24 cellular contexts compared by ENCODE assay signal in genomic region chr15:45842151-45842550, GRCh38.
DNase-seq lines count a peak whose midpoint lies in the region; ATAC-seq, FAIRE-seq and TF ChIP-seq lines count a peak whose summit lies in the region.
"Had no signal": no experiment of that assay in that cellular context is flagged by ENCODE, and none has a peak within 500 bp of the region (broad histone marks: within the 10 kb centered on the region; RNA-seq: fewer than 3 reads in every experiment).

No MANE protein-coding gene starts in this region.

- H3K4me1 ChIP-seq in colonic mucosa (peaks cover 3% of the 10 kb centered on the region), HepG2 (ENCODE audit: insufficient read depth, low read length) (peaks cover 11% of the 10 kb centered on the region)

- CTCF ChIA-PET in HepG2 (lab: Yijun Ruan, JAX; ENCODE audit: low intra/inter-chr PET ratio, low total read pairs): no interaction called here

- no peaks in the 10 kb centered on the region for H3K36me3 ChIP-seq in colonic mucosa
- no peaks in the 10 kb centered on the region for H3K36me3 ChIP-seq in HepG2 (replicated peaks in 1 of 2; ENCODE audit: control insufficient read depth in 1 of 2, insufficient read depth in 2 of 2, low read length in 2 of 2)

- in situ Hi-C loops in Caki2 (cut with HindIII; ENCODE audit: low pct_unique_long_range_greater_than_20kb, low sequenced_read_pairs) (no loop called here), HepG2 (cut with HindIII; ENCODE audit: extremely low pct_ligation_motif_present, low pct_unique_long_range_greater_than_20kb) (no loop called here)

- 0% methylated on average over 1 of the region's 1 CpG for WGBS in HepG2 (ENCODE audit: low lambda C conversion rate)

- peak overlapping the region; percentile 91 for H3K27ac Mint-ChIP-seq in progenitor cell of endocrine pancreas
- no peak overlapping the region for H3K27ac Mint-ChIP-seq in activated T-helper 17 cell treated with anti-CD3 and anti-CD28 coated beads, Interleukin-2, amount 50 U/mL, for 72 hours

- no peak overlapping the region for H2AFZ ChIP-seq in HepG2 (ENCODE audit: low read length)
- H2AFZ ChIP-seq: PC-9 had no signal

- no peaks in the 10 kb centered on the region for H3K9me3 Mint-ChIP-seq in progenitor cell of endocrine pancreas (ENCODE audit: low read depth)
- H3K9me3 Mint-ChIP-seq in activated T-helper 17 cell treated with anti-CD3 and anti-CD28 coated beads, Interleukin-2, amount 50 U/mL, for 72 hours: no peaks in the 10 kb centered on the region

- no peak overlapping the region for H3K9ac ChIP-seq in colonic mucosa (ENCODE audit: low read depth in 2 of 2, low read length in 2 of 2)
- no peak overlapping the region for H3K9ac ChIP-seq in HepG2 (ENCODE audit: insufficient read depth, low read depth, low read length)

- no peaks in the 10 kb centered on the region for H3K36me3 Mint-ChIP-seq in progenitor cell of endocrine pancreas (ENCODE audit: insufficient read depth)
- no peaks in the 10 kb centered on the region for H3K36me3 Mint-ChIP-seq in activated T-helper 17 cell treated with anti-CD3 and anti-CD28 coated beads, Interleukin-2, amount 50 U/mL, for 72 hours (ENCODE audit: low read depth)
- H3K36me3 Mint-ChIP-seq: CD8-positive, alpha-beta memory T cell had no signal

- H3K4me1 Mint-ChIP-seq in progenitor cell of endocrine pancreas (ENCODE audit: low read depth): peaks cover 9% of the 10 kb centered on the region
- no peaks in the 10 kb centered on the region for H3K4me1 Mint-ChIP-seq in activated T-helper 17 cell treated with anti-CD3 and anti-CD28 coated beads, Interleukin-2, amount 50 U/mL, for 72 hours
- H3K4me1 Mint-ChIP-seq: CD8-positive, alpha-beta memory T cell had no signal

- H3K4me2 ChIP-seq in HepG2 (ENCODE audit: low read depth, low read length): no peak overlapping the region
- H3K4me2 ChIP-seq: PC-9 had no signal

- H3K27me3 ChIP-seq in colonic mucosa (no peaks in the 10 kb centered on the region), HepG2 (ENCODE audit: control insufficient read depth in 1 of 2, insufficient read depth in 2 of 2, low read length in 2 of 2) (no peaks in the 10 kb centered on the region)

- no peak for TF ChIP-seq EP300 in HepG2 (IDR thresholded peaks at IDR 0.05; ENCODE audit: low read depth in 2 of 2, low read length in 2 of 2)
- TF ChIP-seq EP300 in HepG2 (CRISPR knock-in tag; IDR thresholded peaks at IDR 0.05; ENCODE audit: borderline replicate concordance): no peak

- FAIRE-seq in HepG2 (lab: Jason Lieb, UNC) (peak; percentile 56), H54 (lab: Jason Lieb, UNC) (no peak)
- FAIRE-seq: D721Med had no signal

- POLR2A ChIA-PET in HepG2 (lab: Yijun Ruan, JAX): no interaction called here

- no peak for TF ChIP-seq RAD21 in HepG2 (CRISPR knock-in tag; IDR thresholded peaks at IDR 0.05)

- no peak for TF ChIP-seq CTCF in colonic mucosa (IDR thresholded peaks at IDR 0.05)
- no peak for TF ChIP-seq CTCF in HepG2 (CRISPR knock-in tag; IDR thresholded peaks at IDR 0.05)
- no peak for TF ChIP-seq CTCF in progenitor cell of endocrine pancreas (IDR thresholded peaks at IDR 0.05; ENCODE audit: unreplicated experiment)

- no peaks in the 10 kb centered on the region for H3K79me2 ChIP-seq in HepG2 (ENCODE audit: insufficient read depth, low read length)

- BruUV-seq in HepG2 (replicated peaks; lab: Mats Ljungman, UMichigan): no TSS peak

- no peak for TF ChIP-seq POLR2A in HepG2 (IDR thresholded peaks at IDR 0.05; ENCODE audit: insufficient read depth in 1 of 2, low read depth in 2 of 2, low read length in 2 of 2)
- TF ChIP-seq POLR2A in H54 (IDR thresholded peaks at IDR 0.05; ENCODE audit: low read depth, low read length): no peak

- intact Hi-C loops in colonic mucosa (cut with DNase I) (no loop called here), HepG2 (cut with micrococcal nuclease; ENCODE audit: unreplicated experiment) (no loop called here)

- peak; percentile 22 for DNase-seq in Caki2 (ENCODE audit: low read depth)
- peak; percentile 72 for DNase-seq in colonic mucosa
- DNase-seq in HepG2 (ENCODE audit: low spot score): peak; percentile 23
- no peak for DNase-seq in progenitor cell of endocrine pancreas (ENCODE audit: low spot score, unreplicated experiment)
- no peak for DNase-seq in H54 (ENCODE audit: insufficient read length, low spot score)
- no peak for DNase-seq in stimulated activated naive CD4-positive, alpha-beta T cell treated with Interleukin-2 at 50 U/mL for 16 hours (lab: John Stamatoyannopoulos, UW)
- DNase-seq: AML-193; CD8-positive, alpha-beta memory T cell; DMS79 treated with DMSO at 0.1 percent for 48 hours; KBM-7; MM.1S; NCI-H1048; NCI-H1417 treated with DMSO at 0.1 percent for 48 hours; NCI-H187 treated with DMSO at 0.1 percent for 48 hours; NCI-H2107; NCI-H69; PC-9; SHP77 treated with DMSO at 0.1 percent for 48 hours had no signal

- H3K4me3 Mint-ChIP-seq in progenitor cell of endocrine pancreas (ENCODE audit: low read depth): no peak overlapping the region
- no peak overlapping the region for H3K4me3 Mint-ChIP-seq in activated T-helper 17 cell treated with anti-CD3 and anti-CD28 coated beads, Interleukin-2, amount 50 U/mL, for 72 hours
- H3K4me3 Mint-ChIP-seq: CD8-positive, alpha-beta memory T cell had no signal

- H3K27me3 Mint-ChIP-seq in progenitor cell of endocrine pancreas: no peaks in the 10 kb centered on the region
- H3K27me3 Mint-ChIP-seq in activated T-helper 17 cell treated with anti-CD3 and anti-CD28 coated beads, Interleukin-2, amount 50 U/mL, for 72 hours: peaks cover 22% of the 10 kb centered on the region

- H3K4me3 ChIP-seq in colonic mucosa (no peak overlapping the region), HepG2 (replicated peaks in 1 of 3; ENCODE audit: insufficient read depth in 1 of 3, low read depth in 2 of 3, low read length in 3 of 3) (no peak overlapping the region)
- H3K4me3 ChIP-seq: PC-9, SK-N-MC had no signal

- no peaks in the 10 kb centered on the region for H4K20me1 ChIP-seq in HepG2 (ENCODE audit: insufficient read depth, low read length)

- ATAC-seq in HepG2: peak; percentile 85
- ATAC-seq in activated T-helper 17 cell treated with anti-CD3 and anti-CD28 coated beads, Interleukin-2, amount 50 U/mL, for 72 hours (replicated peaks): no peak
- ATAC-seq in HG03139 (IDR thresholded peaks at IDR 0.05; ENCODE audit: unreplicated experiment): no peak

- H3K27ac ChIP-seq in colonic mucosa: no peak overlapping the region
- no peak overlapping the region for H3K27ac ChIP-seq in HepG2 (ENCODE audit: extremely low read length, insufficient read depth, low read length)
- H3K27ac ChIP-seq: C4-2B, PC-9, RWPE1, SK-N-MC had no signal

- H3K9me3 ChIP-seq in colonic mucosa (no peaks in the 10 kb centered on the region), HepG2 (ENCODE audit: low read length) (no peaks in the 10 kb centered on the region)

TF ChIP-seq in HepG2, 621 proteins besides CTCF, POLR2A, EP300 and RAD21 (continues in another document):
- TF ChIP-seq PHF21A (CRISPR knock-in tag; IDR thresholded peaks at IDR 0.05) (0 out of 2 replicates have a peak, but pooled peaks have one; percentile 21), CEBPG (CRISPR knock-in tag; IDR thresholded peaks at IDR 0.05) (peak; percentile 44; the same call in 1 of the 2 replicates), NFE2L1 (CRISPR knock-in tag; IDR thresholded peaks at IDR 0.05; ENCODE audit: borderline replicate concordance) (no peak), SOX5 (CRISPR knock-in tag; IDR thresholded peaks at IDR 0.05; ENCODE audit: borderline replicate concordance) (0 out of 2 replicates have a peak, but pooled peaks have one; percentile 16)
- TF ChIP-seq, protein P1, sequence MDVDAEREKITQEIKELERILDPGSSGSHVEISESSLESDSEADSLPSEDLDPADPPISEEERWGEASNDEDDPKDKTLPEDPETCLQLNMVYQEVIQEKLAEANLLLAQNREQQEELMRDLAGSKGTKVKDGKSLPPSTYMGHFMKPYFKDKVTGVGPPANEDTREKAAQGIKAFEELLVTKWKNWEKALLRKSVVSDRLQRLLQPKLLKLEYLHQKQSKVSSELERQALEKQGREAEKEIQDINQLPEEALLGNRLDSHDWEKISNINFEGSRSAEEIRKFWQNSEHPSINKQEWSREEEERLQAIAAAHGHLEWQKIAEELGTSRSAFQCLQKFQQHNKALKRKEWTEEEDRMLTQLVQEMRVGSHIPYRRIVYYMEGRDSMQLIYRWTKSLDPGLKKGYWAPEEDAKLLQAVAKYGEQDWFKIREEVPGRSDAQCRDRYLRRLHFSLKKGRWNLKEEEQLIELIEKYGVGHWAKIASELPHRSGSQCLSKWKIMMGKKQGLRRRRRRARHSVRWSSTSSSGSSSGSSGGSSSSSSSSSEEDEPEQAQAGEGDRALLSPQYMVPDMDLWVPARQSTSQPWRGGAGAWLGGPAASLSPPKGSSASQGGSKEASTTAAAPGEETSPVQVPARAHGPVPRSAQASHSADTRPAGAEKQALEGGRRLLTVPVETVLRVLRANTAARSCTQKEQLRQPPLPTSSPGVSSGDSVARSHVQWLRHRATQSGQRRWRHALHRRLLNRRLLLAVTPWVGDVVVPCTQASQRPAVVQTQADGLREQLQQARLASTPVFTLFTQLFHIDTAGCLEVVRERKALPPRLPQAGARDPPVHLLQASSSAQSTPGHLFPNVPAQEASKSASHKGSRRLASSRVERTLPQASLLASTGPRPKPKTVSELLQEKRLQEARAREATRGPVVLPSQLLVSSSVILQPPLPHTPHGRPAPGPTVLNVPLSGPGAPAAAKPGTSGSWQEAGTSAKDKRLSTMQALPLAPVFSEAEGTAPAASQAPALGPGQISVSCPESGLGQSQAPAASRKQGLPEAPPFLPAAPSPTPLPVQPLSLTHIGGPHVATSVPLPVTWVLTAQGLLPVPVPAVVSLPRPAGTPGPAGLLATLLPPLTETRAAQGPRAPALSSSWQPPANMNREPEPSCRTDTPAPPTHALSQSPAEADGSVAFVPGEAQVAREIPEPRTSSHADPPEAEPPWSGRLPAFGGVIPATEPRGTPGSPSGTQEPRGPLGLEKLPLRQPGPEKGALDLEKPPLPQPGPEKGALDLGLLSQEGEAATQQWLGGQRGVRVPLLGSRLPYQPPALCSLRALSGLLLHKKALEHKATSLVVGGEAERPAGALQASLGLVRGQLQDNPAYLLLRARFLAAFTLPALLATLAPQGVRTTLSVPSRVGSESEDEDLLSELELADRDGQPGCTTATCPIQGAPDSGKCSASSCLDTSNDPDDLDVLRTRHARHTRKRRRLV (CRISPR knock-in tag; IDR thresholded peaks at IDR 0.05): no peak

Comparison
In these comparisons a context has a peak if more than half of its experiments do, and no peak if none do; other contexts are left out.
1. DNase-seq: peak in Caki2 (single experiment), colonic mucosa (single experiment) and HepG2 (single experiment); none in progenitor cell of endocrine pancreas (single experiment), H54 (single experiment) and stimulated activated naive CD4-positive, alpha-beta T cell treated with Interleukin-2 at 50 U/mL for 16 hours (single experiment).